ENCODE assay signal across 8 cellular contexts in genomic region chr9:112750111-112750766, GRCh38. TPM values are rescaled to one million over a fixed set of nuclear protein-coding genes. Genes with fewer than 3 reads are reported as not detected.
DNase-seq lines count a peak whose midpoint lies in the region; ATAC-seq and TF ChIP-seq lines count a peak whose summit lies in the region.

Gene SNX30 (plus strand): TSS chr9:112750760. CDS start chr9:112751002, 242 bp downstream.

- peak in 5 of 11 experiments; percentile 10 to 46 (median 16) for TF ChIP-seq CTCF in spleen (IDR thresholded peaks at IDR 0.05 in 8 of 11, conservative IDR thresholded peaks at IDR 0.05 in 3 of 11)

- ATAC-seq in HG03060 (IDR thresholded peaks at IDR 0.05; ENCODE audit: low read depth, unreplicated experiment), result peak; percentile 32

- H3K4me1 ChIP-seq in ACC112 (ENCODE audit: control insufficient read depth, insufficient read depth, low read length, unreplicated experiment) (peaks cover 41% of the 10 kb centered on the region), spleen (peaks cover 0 to 71% (median 55%) of the 10 kb centered on the region in 6 donors)

- DNase-seq in NCI-H2171 (lab: John Stamatoyannopoulos, UW) (peak; percentile 81), caudate nucleus (lab: John Stamatoyannopoulos, UW) (peak in 59 of 61 donors; percentile 49 to 92 (median 82)), inferior parietal cortex (ENCODE audit: extremely low spot score) (peak; percentile 78), spleen (peak; percentile 97)
- DNase-seq in activated CD4-positive, CD25-positive, alpha-beta regulatory T cell (lab: John Stamatoyannopoulos, UW), result peak; percentile 54 to 75 (median 62)

- H3K27me3 ChIP-seq in ACC112 (ENCODE audit: insufficient read depth, low read length), result no peaks in the 10 kb centered on the region
- no peaks in the 10 kb centered on the region for H3K27me3 ChIP-seq in spleen (replicated peaks in 1 of 7)

- peak within 1 kb of the TSS; percentile 98 for H2AFZ ChIP-seq in ACC112 (ENCODE audit: low read length, unreplicated experiment)

- TF ChIP-seq POLR2A in GM18526 (IDR thresholded peaks at IDR 0.05; ENCODE audit: extremely low read depth, insufficient read length) (peak; percentile 52), spleen (IDR thresholded peaks at IDR 0.05) (peak in 1 of 3 donors; percentile 49)

- H3K27ac ChIP-seq in ACC112 (ENCODE audit: low read depth, low read length), result 0 out of 2 replicates have a peak within 1 kb of the TSS, but pooled peaks have one; percentile 9
- peak within 1 kb of the TSS; percentile 99 for H3K27ac ChIP-seq in caudate nucleus (ENCODE audit: low read depth, low read length)
- H3K27ac ChIP-seq in spleen, result peak within 1 kb of the TSS; percentile 73 to 93 (median 86)

- no peaks in the 10 kb centered on the region for H3K9me3 ChIP-seq in spleen

- H3K36me3 ChIP-seq in ACC112 (ENCODE audit: insufficient read depth, low read length), result no peaks in the 10 kb centered on the region
- no peaks in the 10 kb centered on the region for H3K36me3 ChIP-seq in spleen

- intact Hi-C loops in spleen (cut with DNase I; ENCODE audit: low total_unique reads), result loop anchor here (5.0 kb wide), 1 partner anchor 33 kb away; the partner anchor contains the start of gene INIP

- peak within 1 kb of the TSS; percentile 97 for H3K4me3 ChIP-seq in ACC112 (ENCODE audit: low read depth, low read length)
- peak within 1 kb of the TSS; percentile 78 to 98 (median 86) for H3K4me3 ChIP-seq in spleen

- peaks cover 13% of the 10 kb centered on the region for H3K79me2 ChIP-seq in ACC112 (ENCODE audit: control insufficient read depth, insufficient read depth, low read length, unreplicated experiment)

- WGBS in spleen, 5 donors, result 3 to 8% (median 5%) methylated on average over 30 to 49 of the region's 49 CpGs

RNA-seq across cellular contexts. Expression of gene SNX30, which starts in this region (rescaled TPM):
- 10 to 100 TPM; 10.1 to 23.3 (median 18.0) TPM for total RNA-seq in spleen
- polyA plus RNA-seq in spleen, result 1 to 10 TPM; 1.2 to 2.2 (median 2.0) TPM

Comparison
In these comparisons a context has a peak if more than half of its experiments do, and no peak if none do; other contexts are left out.
1. Peak in every context shown above with its lines: DNase-seq, ATAC-seq, H3K4me3 ChIP-seq and H3K27ac ChIP-seq.
2. H3K27ac ChIP-seq: peak in every context shown above with its lines; median percentile 99 in caudate nucleus; 86 in spleen; 9 in ACC112.